Comparison of ENCODE assay signal across 25 cellular contexts in the genomic region with DNA sequence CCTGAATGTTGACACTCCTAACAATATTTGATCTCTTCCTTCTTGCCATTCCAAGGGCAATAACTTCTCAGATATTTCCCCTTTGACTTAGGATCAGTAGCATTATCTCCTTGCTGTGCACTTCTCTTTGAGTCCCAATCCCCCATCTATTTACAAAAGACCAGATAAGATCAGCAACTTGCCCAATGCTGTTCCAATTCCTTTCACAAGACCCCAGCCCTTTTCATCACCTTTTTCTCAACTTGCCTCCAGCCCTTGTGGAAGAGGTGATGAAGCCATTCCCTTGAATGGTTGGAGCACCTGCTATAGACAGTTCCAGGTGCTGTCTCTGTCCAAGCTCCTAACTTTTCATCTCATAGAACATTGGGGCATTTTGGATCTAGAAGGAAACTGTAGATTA.
"Had no signal": no experiment of that assay in that cellular context is flagged by ENCODE, and none has a peak within 500 bp of the region (broad histone marks: within the 10 kb centered on the region; RNA-seq: fewer than 3 reads in every experiment).

No MANE protein-coding gene starts in this region.

- H3K27me3 Mint-ChIP-seq: effector memory CD8-positive, alpha-beta T cell had no signal

- H3K9me3 ChIP-seq: colonic mucosa, esophagus muscularis mucosa, esophagus squamous epithelium, gastrocnemius medialis, gastroesophageal sphincter, heart left ventricle, heart right ventricle had no signal

- H3K27ac Mint-ChIP-seq: dendritic cell treated with granulocyte-macrophage colony-stimulating factor and Interleukin-4, amounts not matched to agents 40 ng/mL and 50 ng/mL, for 4 days; effector memory CD8-positive, alpha-beta T cell; endodermal cell had no signal

- DNase-seq: colonic mucosa; cortex of kidney; dermis blood vessel endothelial cell; dorsolateral prefrontal cortex; effector CD4-positive, alpha-beta T cell; effector CD8-positive, alpha-beta T cell; effector memory CD4-positive, alpha-beta T cell; effector memory CD8-positive, alpha-beta T cell; endodermal cell; erythroblast; esophagus squamous epithelium; foreskin fibroblast; foreskin keratinocyte; foreskin melanocyte; gastrocnemius medialis; glutamatergic neuron; head of caudate nucleus; heart left ventricle; heart right ventricle had no signal

- H3K27me3 ChIP-seq: colonic mucosa, esophagus muscularis mucosa, esophagus squamous epithelium, foreskin keratinocyte, gastrocnemius medialis, gastroesophageal sphincter, heart left ventricle, heart right ventricle had no signal

- H3K4me3 ChIP-seq: colonic mucosa, coronary artery, dorsolateral prefrontal cortex, esophagus muscularis mucosa, esophagus squamous epithelium, gastrocnemius medialis, gastroesophageal sphincter, heart left ventricle, heart right ventricle had no signal

- H3K9me3 Mint-ChIP-seq: dendritic cell treated with granulocyte-macrophage colony-stimulating factor and Interleukin-4, amounts not matched to agents 40 ng/mL and 50 ng/mL, for 4 days; effector memory CD8-positive, alpha-beta T cell; endodermal cell had no signal

- H3K4me1 ChIP-seq: colonic mucosa, esophagus muscularis mucosa, esophagus squamous epithelium, foreskin keratinocyte, gastrocnemius medialis, gastroesophageal sphincter, heart left ventricle, heart right ventricle had no signal

- H3K4me3 Mint-ChIP-seq: dendritic cell treated with granulocyte-macrophage colony-stimulating factor and Interleukin-4, amounts not matched to agents 40 ng/mL and 50 ng/mL, for 4 days; effector memory CD8-positive, alpha-beta T cell; endodermal cell had no signal

- H3K36me3 ChIP-seq: colonic mucosa, esophagus muscularis mucosa, esophagus squamous epithelium, gastrocnemius medialis, gastroesophageal sphincter, heart left ventricle, heart right ventricle had no signal

- H3K27ac ChIP-seq: colonic mucosa, coronary artery, dorsolateral prefrontal cortex, epithelial cell of prostate, esophagus muscularis mucosa, esophagus squamous epithelium, foreskin keratinocyte, gastrocnemius medialis, gastroesophageal sphincter, heart left ventricle, heart right ventricle had no signal

- ATAC-seq: effector memory CD8-positive, alpha-beta T cell; esophagus mucosa; foreskin keratinocyte; gastrocnemius medialis; gastroesophageal sphincter; heart left ventricle; heart right ventricle had no signal
